In genomic region chr4:150557811-150558210, GRCh38 we compare ENCODE assay signal across 8 cellular contexts. TPM values are rescaled to one million over a fixed set of nuclear protein-coding genes. Genes with fewer than 3 reads are reported as not detected.
"Had no signal": no experiment of that assay in that cellular context is flagged by ENCODE, and none has a peak within 500 bp of the region (broad histone marks: within the 10 kb centered on the region; RNA-seq: fewer than 3 reads in every experiment).

No MANE protein-coding gene starts in this region.

RNA-seq across cellular contexts. Expression of gene MAB21L2, which starts 24.1 kb away (rescaled TPM):
- total RNA-seq: activated CD4-positive, alpha-beta T cell treated with anti-CD3 and anti-CD28 coated beads, Interleukin-2, amount 10 ng/mL, durations not matched to agents 24 days and 14 days; activated CD8-positive, alpha-beta memory T cell treated with anti-CD3 and anti-CD28 coated beads for 36 hours; activated CD8-positive, alpha-beta T cell treated with anti-CD3 and anti-CD28 coated beads for 36 hours; activated naive CD8-positive, alpha-beta T cell treated with anti-CD3 and anti-CD28 coated beads for 36 hours; activated T-cell treated with anti-CD3 and anti-CD28 coated beads, Interleukin-2, amount 50 U/mL, for 72 hours; activated T-helper 17 cell treated with anti-CD3 and anti-CD28 coated beads, Interleukin-2, amount 50 U/mL, for 72 hours; OCI-LY7; PC-9 had no signal
